In genomic region chr15:89441295-89441762, GRCh38 we compare ENCODE assay signal across 9 cellular contexts. TPM values are rescaled to one million over a fixed set of nuclear protein-coding genes. Genes with fewer than 3 reads are reported as not detected.
DNase-seq lines count a peak whose midpoint lies in the region; ATAC-seq and TF ChIP-seq lines count a peak whose summit lies in the region.
"Had no signal": no experiment of that assay in that cellular context is flagged by ENCODE, and none has a peak within 500 bp of the region (broad histone marks: within the 10 kb centered on the region; RNA-seq: fewer than 3 reads in every experiment).

No MANE protein-coding gene starts in this region.

- H3K4me3 ChIP-seq in HL-60 (replicated peaks; ENCODE audit: insufficient read depth, low read length) (no peak overlapping the region), ascending aorta (no peak overlapping the region)

- no peaks in the 10 kb centered on the region for H3K4me1 ChIP-seq in ascending aorta

- peaks cover 3% of the 10 kb centered on the region for H3K27me3 Mint-ChIP-seq in memory B cell
- peaks cover 25% of the 10 kb centered on the region for H3K27me3 Mint-ChIP-seq in activated T-cell treated with anti-CD3 and anti-CD28 coated beads, Interleukin-2, amount 50 U/mL, for 72 hours (ENCODE audit: low read depth)

- ATAC-seq in GM19043 (IDR thresholded peaks at IDR 0.05; ENCODE audit: low read depth, unreplicated experiment) = peak; percentile 97
- peak; percentile 94 for ATAC-seq in HG02588 (IDR thresholded peaks at IDR 0.05; ENCODE audit: unreplicated experiment)
- peak; percentile 99 for ATAC-seq in memory B cell (ENCODE audit: low read depth)
- ATAC-seq in activated T-cell treated with anti-CD3 and anti-CD28 coated beads, Interleukin-2, amount 50 U/mL, for 72 hours (replicated peaks in 1 of 2) = no peak

- TF ChIP-seq CTCF in HL-60 (IDR thresholded peaks at IDR 0.05; ENCODE audit: insufficient read depth, low read length) (no peak), ascending aorta (IDR thresholded peaks at IDR 0.05) (no peak)

- no peaks in the 10 kb centered on the region for H3K9me3 ChIP-seq in ascending aorta

- no peaks in the 10 kb centered on the region for H3K36me3 Mint-ChIP-seq in memory B cell
- H3K36me3 Mint-ChIP-seq in activated T-cell treated with anti-CD3 and anti-CD28 coated beads, Interleukin-2, amount 50 U/mL, for 72 hours (ENCODE audit: insufficient read depth in 2 of 2) = no peaks in the 10 kb centered on the region

- H3K36me3 ChIP-seq in ascending aorta = no peaks in the 10 kb centered on the region

- H3K27ac Mint-ChIP-seq in memory B cell = peak overlapping the region; percentile 80
- H3K27ac Mint-ChIP-seq in activated T-cell treated with anti-CD3 and anti-CD28 coated beads, Interleukin-2, amount 50 U/mL, for 72 hours = no peak overlapping the region

- H3K27me3 ChIP-seq in HL-60 (ENCODE audit: insufficient read depth, poor library complexity, severe bottlenecking) (no peaks in the 10 kb centered on the region), ascending aorta (no peaks in the 10 kb centered on the region)

- H3K27ac ChIP-seq in HL-60 (replicated peaks) = no peak overlapping the region
- H3K27ac ChIP-seq in ascending aorta = no peak overlapping the region

- DNase-seq in HL-60 (ENCODE audit: low read depth in 1 of 2, low spot score in 1 of 2) (peak; percentile 54 to 82), memory B cell (ENCODE audit: low spot score in 2 of 2) (peak; percentile 73 to 77), ascending aorta (ENCODE audit: low spot score in 2 of 2) (no peak), NCI-H1694 treated with DMSO at 0.1 percent for 48 hours (lab: John Stamatoyannopoulos, UW) (no peak)
- DNase-seq in activated T-cell treated with anti-CD3 and anti-CD28 coated beads, Interleukin-2, amount 50 U/mL, for 72 hours = no peak
- no peak for DNase-seq in activated effector memory CD4-positive, alpha-beta T cell treated with Interleukin-2 at 50 U/mL for 16 hours
- DNase-seq: activated naive CD4-positive, alpha-beta T cell had no signal

- peaks cover 19% of the 10 kb centered on the region for H3K4me1 Mint-ChIP-seq in memory B cell
- no peaks in the 10 kb centered on the region for H3K4me1 Mint-ChIP-seq in activated T-cell treated with anti-CD3 and anti-CD28 coated beads, Interleukin-2, amount 50 U/mL, for 72 hours (ENCODE audit: low read depth)

- peaks cover 2% of the 10 kb centered on the region for H3K9me3 Mint-ChIP-seq in memory B cell
- H3K9me3 Mint-ChIP-seq in activated T-cell treated with anti-CD3 and anti-CD28 coated beads, Interleukin-2, amount 50 U/mL, for 72 hours = no peaks in the 10 kb centered on the region

- intact Hi-C loops in ascending aorta (cut with DNase I) = no loop called here

- peak overlapping the region; percentile 74 for H3K4me3 Mint-ChIP-seq in memory B cell
- H3K4me3 Mint-ChIP-seq in activated T-cell treated with anti-CD3 and anti-CD28 coated beads, Interleukin-2, amount 50 U/mL, for 72 hours = no peak overlapping the region

RNA-seq across cellular contexts. Expression of gene RHCG, which starts 55.1 kb away (rescaled TPM):
- total RNA-seq in ascending aorta = 0.43 TPM
- total RNA-seq in activated T-cell treated with anti-CD3 and anti-CD28 coated beads, Interleukin-2, amount 50 U/mL, for 72 hours = not detected

Comparison
In these comparisons a context has a peak if more than half of its experiments do, and no peak if none do; other contexts are left out.
1. ATAC-seq: peak in GM19043 (single experiment), HG02588 (single experiment) and memory B cell (single experiment); none in activated T-cell treated with anti-CD3 and anti-CD28 coated beads, Interleukin-2, amount 50 U/mL, for 72 hours (0 of 2).
2. DNase-seq: peak in HL-60 (2 of 2) and memory B cell (2 of 2); none in ascending aorta (0 of 2), activated T-cell treated with anti-CD3 and anti-CD28 coated beads, Interleukin-2, amount 50 U/mL, for 72 hours (0 of 2), activated effector memory CD4-positive, alpha-beta T cell treated with Interleukin-2 at 50 U/mL for 16 hours (single experiment) and NCI-H1694 treated with DMSO at 0.1 percent for 48 hours (single experiment).